In the genomic region with DNA sequence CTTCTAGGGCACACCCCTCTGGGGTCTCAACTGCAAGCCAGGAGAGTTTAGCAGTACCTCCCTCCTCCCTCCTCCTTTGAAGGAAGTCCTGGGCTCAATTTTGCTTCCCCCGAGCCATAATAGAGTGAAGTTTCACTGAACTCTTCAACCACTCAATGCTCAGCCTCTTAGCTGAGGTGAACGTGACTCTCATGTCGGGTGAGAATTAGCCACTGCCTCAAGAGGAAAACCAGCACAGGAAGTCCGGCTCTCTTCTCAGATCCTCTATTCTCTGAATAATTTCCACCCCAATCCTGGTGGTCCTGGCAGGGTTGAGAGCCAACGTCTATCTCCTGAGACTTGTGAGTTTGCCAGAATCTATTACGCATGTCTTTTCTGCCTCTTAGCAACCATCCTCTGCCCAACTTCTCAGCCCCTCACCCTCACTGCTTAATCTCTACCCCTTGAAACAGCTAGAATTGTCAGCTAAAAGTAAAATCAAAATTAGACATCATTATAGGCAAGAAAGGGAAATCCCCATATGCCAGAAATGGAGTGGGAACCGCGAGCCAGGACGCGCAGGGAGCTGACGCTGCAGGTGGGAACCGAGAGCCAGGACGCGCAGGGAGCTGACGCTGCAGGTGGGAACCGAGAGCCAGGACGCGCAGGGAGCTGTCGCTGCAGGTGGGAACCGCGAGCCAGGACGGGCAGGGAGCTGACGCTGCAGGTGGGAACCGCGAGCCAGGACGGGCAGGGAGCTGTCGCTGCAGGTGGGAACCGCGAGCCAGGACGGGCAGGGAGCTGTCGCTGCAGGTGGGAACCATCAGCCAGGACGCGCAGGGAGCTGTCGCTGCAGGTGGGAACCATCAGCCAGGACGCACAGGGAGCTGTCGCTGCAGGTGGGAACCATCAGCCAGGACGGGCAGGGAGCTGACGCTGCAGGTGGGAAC, we compare ENCODE assay signal across 4 cellular contexts. TPM values are rescaled to one million over a fixed set of nuclear protein-coding genes. Genes with fewer than 3 reads are reported as not detected.
"Had no signal": no experiment of that assay in that cellular context is flagged by ENCODE, and none has a peak within 500 bp of the region (broad histone marks: within the 10 kb centered on the region; RNA-seq: fewer than 3 reads in every experiment).

No MANE protein-coding gene starts in this region.

RNA-seq across cellular contexts. Expression of gene PLD4, which starts 19.8 kb away (rescaled TPM):
- total RNA-seq: activated CD4-positive, alpha-beta memory T cell treated with anti-CD3 and anti-CD28 coated beads for 36 hours; activated CD4-positive, alpha-beta T cell treated with anti-CD3 and anti-CD28 coated beads, Interleukin-2, amount 10 ng/mL, durations not matched to agents 7 days and 5 days; activated naive CD4-positive, alpha-beta T cell treated with anti-CD3 and anti-CD28 coated beads for 36 hours; SK-MEL-5 had no signal
